Comparison of ENCODE assay signal across 6 cellular contexts in the genomic region with DNA sequence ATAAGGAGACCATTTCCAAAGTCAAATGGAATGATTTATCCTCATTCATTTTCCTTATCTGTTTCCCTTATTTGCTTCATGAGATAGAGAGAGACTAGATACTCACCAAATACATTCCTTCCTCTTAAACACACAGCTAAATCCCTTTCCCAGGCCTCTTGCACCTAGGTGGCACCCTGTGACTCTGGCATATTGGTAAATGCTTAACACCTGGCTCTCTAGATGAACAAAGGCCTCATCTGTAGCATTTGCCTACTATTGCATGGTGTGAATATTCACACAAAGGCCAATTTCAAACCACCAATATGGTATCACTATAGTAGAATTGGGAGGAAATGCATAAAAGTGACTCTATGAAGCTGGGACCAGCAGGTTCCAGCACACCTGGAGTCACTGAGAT. TPM values are rescaled to one million over a fixed set of nuclear protein-coding genes. Genes with fewer than 3 reads are reported as not detected.
"Had no signal": no experiment of that assay in that cellular context is flagged by ENCODE, and none has a peak within 500 bp of the region (broad histone marks: within the 10 kb centered on the region; RNA-seq: fewer than 3 reads in every experiment).

No MANE protein-coding gene starts in this region.

- H3K4me1 Mint-ChIP-seq: GM23338 had no signal

- H2AFZ ChIP-seq: GM23338 had no signal

- H3K9me3 Mint-ChIP-seq: GM23338 had no signal

- H3K4me2 ChIP-seq: GM23338 had no signal

- H3K4me3 Mint-ChIP-seq: GM23338 had no signal

- H3K27ac Mint-ChIP-seq: GM23338 had no signal

- DNase-seq: HCEC 1CT, IMR-90, KG1 had no signal

- H3K4me3 ChIP-seq: GM23338, K562 had no signal

RNA-seq across cellular contexts. Expression of gene SLC10A4, which starts 22.1 kb away (rescaled TPM):
- total RNA-seq: IMR-90 had no signal
- polyA plus RNA-seq: IMR-90 had no signal

RNA-seq across cellular contexts. Expression of gene ZAR1, which starts 29.1 kb away (rescaled TPM):
- total RNA-seq: HT1080, IMR-90 had no signal
- polyA plus RNA-seq: IMR-90 had no signal
